In the genomic region with DNA sequence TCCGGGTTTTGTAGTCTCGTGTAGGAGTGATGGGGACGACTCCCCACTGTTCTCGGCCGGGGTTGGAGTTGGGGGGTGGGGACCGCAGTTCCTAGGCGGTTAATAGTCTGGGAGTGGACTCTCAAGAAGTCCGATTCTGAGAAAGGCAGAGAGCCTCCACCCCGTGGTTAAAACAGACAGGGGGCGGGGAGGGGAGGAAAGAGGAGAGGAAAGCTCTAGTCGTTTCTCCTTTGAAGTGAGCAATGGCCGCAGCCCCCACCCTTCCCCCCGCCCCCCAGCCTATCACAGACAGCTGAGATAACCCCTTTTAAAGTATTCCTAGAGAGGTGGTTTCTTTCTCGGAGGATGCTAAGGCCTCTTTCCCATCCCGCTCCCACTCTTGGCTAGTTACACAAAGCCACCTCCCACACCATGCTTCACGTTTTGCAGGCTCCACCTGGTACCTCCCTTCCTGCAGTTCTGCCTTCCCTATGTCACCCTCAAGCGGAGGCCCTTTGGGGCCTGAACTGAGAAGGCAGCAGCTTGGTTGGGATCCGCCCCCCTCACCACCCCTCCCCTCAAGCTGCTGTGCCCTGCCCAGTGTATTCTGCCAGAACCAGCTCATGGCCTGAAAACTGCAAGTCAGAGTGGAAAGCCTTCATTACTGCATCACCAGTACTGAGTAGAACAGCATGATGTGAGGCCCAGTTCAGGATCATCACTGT, we compare ENCODE assay signal across 8 cellular contexts. TPM values are rescaled to one million over a fixed set of nuclear protein-coding genes. Genes with fewer than 3 reads are reported as not detected.
DNase-seq lines count a peak whose midpoint lies in the region; ATAC-seq and TF ChIP-seq lines count a peak whose summit lies in the region.

No MANE protein-coding gene starts in this region.

- DNase-seq in NCI-H2081 (lab: John Stamatoyannopoulos, UW) (peak; percentile 12 to 37), NCI-H2081 treated with DMSO at 0.1 percent for 48 hours (lab: John Stamatoyannopoulos, UW) (no peak), RKO (ENCODE audit: low spot score) (peak; percentile 78), glutamatergic neuron (peak; percentile 72), posterior cingulate gyrus (peak in 6 of 10 donors; percentile 36 to 91 (median 67)), mucosa of gallbladder (ENCODE audit: low spot score) (no peak)
- DNase-seq in activated naive CD4-positive, alpha-beta T cell treated with anti-CD3 and anti-CD28 coated beads, Interleukin-2, amount 10 ng/mL, durations not matched to agents 7 days and 5 days: peak; percentile 84

- H3K36me3 Mint-ChIP-seq in activated naive CD4-positive, alpha-beta T cell treated with anti-CD3 and anti-CD28 coated beads, Interleukin-2, amount 10 ng/mL, durations not matched to agents 7 days and 5 days: peaks cover 50% of the 10 kb centered on the region
- no peaks in the 10 kb centered on the region for H3K36me3 Mint-ChIP-seq in glutamatergic neuron (ENCODE audit: unreplicated experiment)

- H3K27me3 Mint-ChIP-seq in activated naive CD4-positive, alpha-beta T cell treated with anti-CD3 and anti-CD28 coated beads, Interleukin-2, amount 10 ng/mL, durations not matched to agents 7 days and 5 days: no peaks in the 10 kb centered on the region
- peaks cover 7% of the 10 kb centered on the region for H3K27me3 Mint-ChIP-seq in glutamatergic neuron (ENCODE audit: unreplicated experiment)

- intact Hi-C loops in posterior cingulate gyrus (cut with DNase I): no loop called here

- TF ChIP-seq CTCF in glutamatergic neuron (IDR thresholded peaks at IDR 0.05; ENCODE audit: partially characterized antibody, unreplicated experiment): no peak

- peak overlapping the region; percentile 100 for H3K27ac Mint-ChIP-seq in activated naive CD4-positive, alpha-beta T cell treated with anti-CD3 and anti-CD28 coated beads, Interleukin-2, amount 10 ng/mL, durations not matched to agents 7 days and 5 days
- H3K27ac Mint-ChIP-seq in glutamatergic neuron (ENCODE audit: unreplicated experiment): peak overlapping the region; percentile 98

- ATAC-seq in HG02938 (IDR thresholded peaks at IDR 0.05; ENCODE audit: unreplicated experiment): no peak

- H3K9me3 Mint-ChIP-seq in activated naive CD4-positive, alpha-beta T cell treated with anti-CD3 and anti-CD28 coated beads, Interleukin-2, amount 10 ng/mL, durations not matched to agents 7 days and 5 days: no peaks in the 10 kb centered on the region
- peaks cover 13% of the 10 kb centered on the region for H3K9me3 Mint-ChIP-seq in glutamatergic neuron (ENCODE audit: unreplicated experiment)

- H3K4me3 Mint-ChIP-seq in activated naive CD4-positive, alpha-beta T cell treated with anti-CD3 and anti-CD28 coated beads, Interleukin-2, amount 10 ng/mL, durations not matched to agents 7 days and 5 days: peak overlapping the region; percentile 84
- peak overlapping the region; percentile 98 for H3K4me3 Mint-ChIP-seq in glutamatergic neuron (ENCODE audit: unreplicated experiment)

- CTCF ChIA-PET in activated naive CD4-positive, alpha-beta T cell treated with anti-CD3 and anti-CD28 coated beads, Interleukin-2, amount 10 ng/mL, durations not matched to agents 7 days and 5 days (lab: Charles Lee): interaction anchor here (0.6 to 6.2 kb wide), 12 partner anchors 12 to 311 kb away, joined by 3 to 38 read pairs (median 4); partner anchors contain the start of genes SPSB2 and TPI1

- peaks cover 48% of the 10 kb centered on the region for H3K4me1 Mint-ChIP-seq in activated naive CD4-positive, alpha-beta T cell treated with anti-CD3 and anti-CD28 coated beads, Interleukin-2, amount 10 ng/mL, durations not matched to agents 7 days and 5 days
- peaks cover 13% of the 10 kb centered on the region for H3K4me1 Mint-ChIP-seq in glutamatergic neuron (ENCODE audit: low read depth, unreplicated experiment)

RNA-seq across cellular contexts. Expression of gene USP5, which starts 0.9 kb away (rescaled TPM):
- 141 TPM for total RNA-seq in glutamatergic neuron (ENCODE audit: unreplicated experiment)
- total RNA-seq in mucosa of gallbladder: 98.4 TPM

RNA-seq across cellular contexts. Expression of gene CDCA3, which starts 1.7 kb away (rescaled TPM):
- total RNA-seq in glutamatergic neuron (ENCODE audit: unreplicated experiment): 5.2 TPM
- total RNA-seq in mucosa of gallbladder: 2.2 TPM

RNA-seq across cellular contexts. Expression of gene GNB3, which starts 12.1 kb away (rescaled TPM):
- total RNA-seq in glutamatergic neuron (ENCODE audit: unreplicated experiment): 45.7 TPM
- 3.3 TPM for total RNA-seq in mucosa of gallbladder

RNA-seq across cellular contexts. Expression of gene TPI1, which starts 14.5 kb away (rescaled TPM):
- total RNA-seq in glutamatergic neuron (ENCODE audit: unreplicated experiment) (663 TPM), mucosa of gallbladder (610 TPM)

RNA-seq across cellular contexts. Expression of gene SPSB2, which starts 20.3 kb away (rescaled TPM):
- total RNA-seq in glutamatergic neuron (ENCODE audit: unreplicated experiment) (4.3 TPM), mucosa of gallbladder (33.7 TPM)

Comparison
In these comparisons a context has a peak if more than half of its experiments do, and no peak if none do; other contexts are left out.
1. DNase-seq: peak in NCI-H2081 (2 of 2), RKO (single experiment), activated naive CD4-positive, alpha-beta T cell treated with anti-CD3 and anti-CD28 coated beads, Interleukin-2, amount 10 ng/mL, durations not matched to agents 7 days and 5 days (single experiment), glutamatergic neuron (single experiment) and posterior cingulate gyrus (6 of 10); none in NCI-H2081 treated with DMSO at 0.1 percent for 48 hours (single experiment) and mucosa of gallbladder (single experiment).
2. RNA of gene GNB3, which starts 12.1 kb away (total RNA-seq): 45.7 TPM in glutamatergic neuron (single experiment); 3.3 TPM in mucosa of gallbladder (single experiment); every median in the first group is over 10 times any median in the second.